26 cellular contexts compared by ENCODE assay signal in the genomic region with DNA sequence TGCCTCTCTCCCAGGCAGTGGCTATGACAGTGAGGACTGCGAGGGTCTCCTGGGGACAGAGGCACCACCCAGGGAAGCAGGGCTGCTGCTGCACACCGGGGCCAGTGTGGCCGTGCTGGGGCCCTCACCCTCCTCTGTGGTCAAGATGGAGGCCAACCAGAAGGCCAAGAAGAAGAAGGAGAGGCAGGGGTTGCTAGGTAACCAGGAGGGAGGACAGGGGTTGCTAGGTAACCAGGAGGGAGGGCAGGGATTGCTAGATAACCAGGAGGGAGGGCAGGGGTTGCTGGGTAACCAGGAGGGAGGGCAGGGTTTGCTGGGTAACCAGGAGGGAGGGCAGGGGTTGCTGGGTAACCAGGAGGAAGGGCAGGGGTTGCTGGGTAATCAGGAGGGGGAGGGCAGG. TPM values are rescaled to one million over a fixed set of nuclear protein-coding genes. Genes with fewer than 3 reads are reported as not detected.
A peak's percentile ranks its signal among the peaks of the same experiment; 100 is the strongest.
DNase-seq lines count a peak whose midpoint lies in the region; ATAC-seq and TF ChIP-seq lines count a peak whose summit lies in the region.
"Had no signal": no experiment of that assay in that cellular context is flagged by ENCODE, and none has a peak within 500 bp of the region (broad histone marks: within the 10 kb centered on the region; RNA-seq: fewer than 3 reads in every experiment).

No MANE protein-coding gene starts in this region.

- H3K27ac ChIP-seq in endodermal cell (ENCODE audit: low read depth, low read length) (peak overlapping the region; percentile 72), substantia nigra (ENCODE audit: low read depth, low read length, poor library complexity, severe bottlenecking) (peak overlapping the region; percentile 30)
- H3K27ac ChIP-seq in effector memory CD4-positive, alpha-beta T cell (ENCODE audit: insufficient read depth, low read length, poor library complexity, severe bottlenecking) = no peak overlapping the region
- H3K27ac ChIP-seq: A549, colonic mucosa, gastrocnemius medialis, left ventricle myocardium inferior, psoas muscle, transverse colon had no signal

- H3K9me3 Mint-ChIP-seq in activated CD8-positive, alpha-beta T cell treated with anti-CD3 and anti-CD28 coated beads, Interleukin-2, amount 10 ng/mL, durations not matched to agents 7 days and 5 days (ENCODE audit: insufficient read depth) = no peaks in the 10 kb centered on the region
- no peaks in the 10 kb centered on the region for H3K9me3 Mint-ChIP-seq in activated CD8-positive, alpha-beta T cell treated with anti-CD3 and anti-CD28 coated beads for 36 hours
- H3K9me3 Mint-ChIP-seq in endodermal cell = no peaks in the 10 kb centered on the region
- H3K9me3 Mint-ChIP-seq in activated T-helper 2 cell treated with anti-CD3 and anti-CD28 coated beads, Interferon-gamma antibody, Interleukin-2, Interleukin-4, amounts not matched to agents 10 μg/mL and 5 μg/mL and 100 μg/mL, durations not matched to agents 14 hours and 24 hours and 36 hours = no peaks in the 10 kb centered on the region
- H3K9me3 Mint-ChIP-seq: activated CD4-positive, alpha-beta memory T cell treated with anti-CD3 and anti-CD28 coated beads, Interleukin-2, amount 10 ng/mL, durations not matched to agents 7 days and 5 days; stimulated activated naive CD8-positive, alpha-beta T cell treated with anti-CD3 and anti-CD28 coated beads, Interleukin-15, Interleukin-2, amounts not matched to agents 100 ng/mL and 50 ng/mL, for 24 hours; T-cell had no signal

- peaks cover 24% of the 10 kb centered on the region for H3K4me1 Mint-ChIP-seq in activated CD8-positive, alpha-beta T cell treated with anti-CD3 and anti-CD28 coated beads, Interleukin-2, amount 10 ng/mL, durations not matched to agents 7 days and 5 days (ENCODE audit: low read depth)
- peaks cover 11% of the 10 kb centered on the region for H3K4me1 Mint-ChIP-seq in activated CD8-positive, alpha-beta T cell treated with anti-CD3 and anti-CD28 coated beads for 36 hours (ENCODE audit: low read depth)
- no peaks in the 10 kb centered on the region for H3K4me1 Mint-ChIP-seq in endodermal cell
- peaks cover 6% of the 10 kb centered on the region for H3K4me1 Mint-ChIP-seq in activated T-helper 2 cell treated with anti-CD3 and anti-CD28 coated beads, Interferon-gamma antibody, Interleukin-2, Interleukin-4, amounts not matched to agents 10 μg/mL and 5 μg/mL and 100 μg/mL, durations not matched to agents 14 hours and 24 hours and 36 hours (ENCODE audit: low read depth)

- H3K27ac Mint-ChIP-seq in activated CD8-positive, alpha-beta T cell treated with anti-CD3 and anti-CD28 coated beads, Interleukin-2, amount 10 ng/mL, durations not matched to agents 7 days and 5 days = peak overlapping the region; percentile 46
- no peak overlapping the region for H3K27ac Mint-ChIP-seq in activated CD8-positive, alpha-beta T cell treated with anti-CD3 and anti-CD28 coated beads for 36 hours
- H3K27ac Mint-ChIP-seq in endodermal cell = no peak overlapping the region
- H3K27ac Mint-ChIP-seq in activated T-helper 2 cell treated with anti-CD3 and anti-CD28 coated beads, Interferon-gamma antibody, Interleukin-2, Interleukin-4, amounts not matched to agents 10 μg/mL and 5 μg/mL and 100 μg/mL, durations not matched to agents 14 hours and 24 hours and 36 hours = no peak overlapping the region
- H3K27ac Mint-ChIP-seq: activated CD4-positive, alpha-beta memory T cell treated with anti-CD3 and anti-CD28 coated beads, Interleukin-2, amount 10 ng/mL, durations not matched to agents 7 days and 5 days; B cell; stimulated activated naive CD8-positive, alpha-beta T cell treated with anti-CD3 and anti-CD28 coated beads, Interleukin-15, Interleukin-2, amounts not matched to agents 100 ng/mL and 50 ng/mL, for 24 hours; T-cell had no signal

- no peak for DNase-seq in activated CD8-positive, alpha-beta T cell treated with anti-CD3 and anti-CD28 coated beads, Interleukin-2, amount 10 ng/mL, durations not matched to agents 7 days and 5 days
- no peak for DNase-seq in activated CD8-positive, alpha-beta T cell treated with anti-CD3 and anti-CD28 coated beads for 36 hours
- DNase-seq in NAMALWA (ENCODE audit: low spot score) (peak; percentile 26), endodermal cell (no peak), substantia nigra (lab: John Stamatoyannopoulos, UW) (no peak), SKM-1 treated with dmso at 0.1 percent for 144 hours (lab: John Stamatoyannopoulos, UW; ENCODE audit: unreplicated experiment) (no peak)
- no peak for DNase-seq in effector memory CD4-positive, alpha-beta T cell
- no peak for DNase-seq in activated T-helper 2 cell treated with anti-CD3 and anti-CD28 coated beads, Interferon-gamma antibody, Interleukin-2, Interleukin-4, amounts not matched to agents 10 μg/mL and 5 μg/mL and 100 μg/mL, durations not matched to agents 14 hours and 24 hours and 36 hours (ENCODE audit: low spot score)
- DNase-seq: activated CD4-positive, alpha-beta memory T cell treated with anti-CD3 and anti-CD28 coated beads, Interleukin-2, amount 10 ng/mL, durations not matched to agents 7 days and 5 days; activated CD4-positive, CD25-positive, alpha-beta regulatory T cell treated with anti-CD3 and anti-CD28 coated beads, Interleukin-2, amount 50 U/mL, for 72 hours; activated T-cell treated with anti-CD3 and anti-CD28 coated beads, Interleukin-2, amount 50 U/mL, for 1 hour; colonic mucosa; gastrocnemius medialis; KG1; left ventricle myocardium inferior; mucosa of descending colon; NCI-H187; NCI-H226; NCI-H748 treated with DMSO at 0.1 percent for 48 hours; psoas muscle; T-cell; transverse colon had no signal

- POLR2A ChIA-PET in activated CD8-positive, alpha-beta T cell treated with anti-CD3 and anti-CD28 coated beads, Interleukin-2, amount 10 ng/mL, durations not matched to agents 7 days and 5 days (lab: Charles Lee) = no interaction called here
- POLR2A ChIA-PET in activated CD8-positive, alpha-beta T cell treated with anti-CD3 and anti-CD28 coated beads for 36 hours (lab: Charles Lee) = interaction anchor here (0.6 to 1.9 kb wide), 3 partner anchors 18 to 95 kb away, joined by 3 to 5 read pairs (median 3); no protein-coding TSS in a partner anchor

- no peaks in the 10 kb centered on the region for H3K27me3 Mint-ChIP-seq in activated CD8-positive, alpha-beta T cell treated with anti-CD3 and anti-CD28 coated beads, Interleukin-2, amount 10 ng/mL, durations not matched to agents 7 days and 5 days (ENCODE audit: low read depth)
- H3K27me3 Mint-ChIP-seq in activated CD8-positive, alpha-beta T cell treated with anti-CD3 and anti-CD28 coated beads for 36 hours = no peaks in the 10 kb centered on the region
- H3K27me3 Mint-ChIP-seq in endodermal cell (ENCODE audit: insufficient read depth) = no peaks in the 10 kb centered on the region
- no peaks in the 10 kb centered on the region for H3K27me3 Mint-ChIP-seq in activated T-helper 2 cell treated with anti-CD3 and anti-CD28 coated beads, Interferon-gamma antibody, Interleukin-2, Interleukin-4, amounts not matched to agents 10 μg/mL and 5 μg/mL and 100 μg/mL, durations not matched to agents 14 hours and 24 hours and 36 hours (ENCODE audit: low read depth)
- H3K27me3 Mint-ChIP-seq: activated CD4-positive, alpha-beta memory T cell treated with anti-CD3 and anti-CD28 coated beads, Interleukin-2, amount 10 ng/mL, durations not matched to agents 7 days and 5 days; stimulated activated naive CD8-positive, alpha-beta T cell treated with anti-CD3 and anti-CD28 coated beads, Interleukin-15, Interleukin-2, amounts not matched to agents 100 ng/mL and 50 ng/mL, for 24 hours; T-cell had no signal

- no peak overlapping the region for H3K4me3 Mint-ChIP-seq in activated CD8-positive, alpha-beta T cell treated with anti-CD3 and anti-CD28 coated beads, Interleukin-2, amount 10 ng/mL, durations not matched to agents 7 days and 5 days
- H3K4me3 Mint-ChIP-seq in activated CD8-positive, alpha-beta T cell treated with anti-CD3 and anti-CD28 coated beads for 36 hours = no peak overlapping the region
- no peak overlapping the region for H3K4me3 Mint-ChIP-seq in endodermal cell
- H3K4me3 Mint-ChIP-seq in activated T-helper 2 cell treated with anti-CD3 and anti-CD28 coated beads, Interferon-gamma antibody, Interleukin-2, Interleukin-4, amounts not matched to agents 10 μg/mL and 5 μg/mL and 100 μg/mL, durations not matched to agents 14 hours and 24 hours and 36 hours (ENCODE audit: low read depth) = no peak overlapping the region
- H3K4me3 Mint-ChIP-seq: activated CD4-positive, alpha-beta memory T cell treated with anti-CD3 and anti-CD28 coated beads, Interleukin-2, amount 10 ng/mL, durations not matched to agents 7 days and 5 days; B cell; stimulated activated naive CD8-positive, alpha-beta T cell treated with anti-CD3 and anti-CD28 coated beads, Interleukin-15, Interleukin-2, amounts not matched to agents 100 ng/mL and 50 ng/mL, for 24 hours; T-cell had no signal

- CTCF ChIA-PET in activated CD8-positive, alpha-beta T cell treated with anti-CD3 and anti-CD28 coated beads, Interleukin-2, amount 10 ng/mL, durations not matched to agents 7 days and 5 days (lab: Charles Lee) = no interaction called here
- CTCF ChIA-PET in activated CD8-positive, alpha-beta T cell treated with anti-CD3 and anti-CD28 coated beads for 36 hours (lab: Charles Lee) = no interaction called here

- no peaks in the 10 kb centered on the region for H3K9me3 ChIP-seq in endodermal cell (ENCODE audit: control insufficient read depth, low read length)
- no peaks in the 10 kb centered on the region for H3K9me3 ChIP-seq in effector memory CD4-positive, alpha-beta T cell (ENCODE audit: control insufficient read depth, low read length)
- H3K9me3 ChIP-seq: A549, adrenal gland, colonic mucosa, gastrocnemius medialis, left ventricle myocardium inferior, mucosa of descending colon, psoas muscle, transverse colon had no signal

- WGBS in endodermal cell (ENCODE audit: insufficient coverage in 1 of 2, insufficient read length in 1 of 2), 2 experiments = 95 to 100% methylated on average over 3 of the region's 3 CpGs

- TF ChIP-seq CTCF in activated CD8-positive, alpha-beta T cell treated with anti-CD3 and anti-CD28 coated beads for 36 hours (IDR thresholded peaks at IDR 0.05) = no peak
- no peak for TF ChIP-seq CTCF in endodermal cell (conservative IDR thresholded peaks at IDR 0.05)

- no peak overlapping the region for H3K9ac ChIP-seq in endodermal cell (ENCODE audit: extremely low read depth, low read length, poor library complexity, severe bottlenecking)

- intact Hi-C loops in activated CD8-positive, alpha-beta T cell treated with anti-CD3 and anti-CD28 coated beads for 36 hours (cut with micrococcal nuclease) = no loop called here
- intact Hi-C loops in activated T-helper 2 cell treated with anti-CD3 and anti-CD28 coated beads, Interferon-gamma antibody, Interleukin-2, Interleukin-4, amounts not matched to agents 10 μg/mL and 5 μg/mL and 100 μg/mL, durations not matched to agents 14 hours and 24 hours and 36 hours (cut with micrococcal nuclease) = no loop called here

- no peaks in the 10 kb centered on the region for H3K36me3 Mint-ChIP-seq in activated CD8-positive, alpha-beta T cell treated with anti-CD3 and anti-CD28 coated beads, Interleukin-2, amount 10 ng/mL, durations not matched to agents 7 days and 5 days (ENCODE audit: low read depth)
- H3K36me3 Mint-ChIP-seq in activated CD8-positive, alpha-beta T cell treated with anti-CD3 and anti-CD28 coated beads for 36 hours (ENCODE audit: low read depth) = no peaks in the 10 kb centered on the region
- H3K36me3 Mint-ChIP-seq in endodermal cell (ENCODE audit: low read depth) = peaks cover 17% of the 10 kb centered on the region
- H3K36me3 Mint-ChIP-seq in activated T-helper 2 cell treated with anti-CD3 and anti-CD28 coated beads, Interferon-gamma antibody, Interleukin-2, Interleukin-4, amounts not matched to agents 10 μg/mL and 5 μg/mL and 100 μg/mL, durations not matched to agents 14 hours and 24 hours and 36 hours (ENCODE audit: low read depth) = no peaks in the 10 kb centered on the region
- H3K36me3 Mint-ChIP-seq: T-cell had no signal

- no peaks in the 10 kb centered on the region for H3K27me3 ChIP-seq in endodermal cell (ENCODE audit: control insufficient read depth, insufficient read depth, low read length, poor library complexity, severe bottlenecking)
- no peaks in the 10 kb centered on the region for H3K27me3 ChIP-seq in effector memory CD4-positive, alpha-beta T cell (replicated peaks; ENCODE audit: control insufficient read depth, insufficient read depth, low read length, poor library complexity, severe bottlenecking)
- H3K27me3 ChIP-seq: adrenal gland, colonic mucosa, gastrocnemius medialis, transverse colon had no signal

- ATAC-seq in activated CD8-positive, alpha-beta T cell treated with anti-CD3 and anti-CD28 coated beads, Interleukin-2, amount 10 ng/mL, durations not matched to agents 7 days and 5 days = no peak
- ATAC-seq in activated CD8-positive, alpha-beta T cell treated with anti-CD3 and anti-CD28 coated beads for 36 hours = no peak
- ATAC-seq: gastrocnemius medialis, mucosa of descending colon, psoas muscle, T-cell had no signal

- peaks cover 5% of the 10 kb centered on the region for H3K4me1 ChIP-seq in endodermal cell (ENCODE audit: control insufficient read depth, insufficient read depth, low read length)
- H3K4me1 ChIP-seq in effector memory CD4-positive, alpha-beta T cell (ENCODE audit: control insufficient read depth, insufficient read depth, low read length, poor library complexity, severe bottlenecking) = peaks cover 13% of the 10 kb centered on the region
- H3K4me1 ChIP-seq: A549, colonic mucosa, gastrocnemius medialis, psoas muscle, transverse colon had no signal

- H3K36me3 ChIP-seq in endodermal cell (ENCODE audit: control insufficient read depth, insufficient read depth, low read length) = no peaks in the 10 kb centered on the region
- no peaks in the 10 kb centered on the region for H3K36me3 ChIP-seq in effector memory CD4-positive, alpha-beta T cell (ENCODE audit: control insufficient read depth, insufficient read depth, low read length)
- H3K36me3 ChIP-seq: colonic mucosa, transverse colon had no signal

- no peak overlapping the region for H3K4me3 ChIP-seq in endodermal cell (ENCODE audit: low read length)
- H3K4me3 ChIP-seq in effector memory CD4-positive, alpha-beta T cell (ENCODE audit: insufficient read depth, low read depth, low read length, poor library complexity, severe bottlenecking) = no peak overlapping the region
- H3K4me3 ChIP-seq: A549, adrenal gland, colonic mucosa, gastrocnemius medialis, left ventricle myocardium inferior, mucosa of descending colon, psoas muscle, transverse colon had no signal

RNA-seq across cellular contexts. Expression of gene ACTG1, which starts 55.2 kb away (rescaled TPM):
- total RNA-seq in activated CD8-positive, alpha-beta T cell treated with anti-CD3 and anti-CD28 coated beads, Interleukin-2, amount 10 ng/mL, durations not matched to agents 7 days and 5 days = 1,000 to 10,000 TPM; 5,147 to 5,318 TPM
- total RNA-seq in activated CD8-positive, alpha-beta T cell treated with anti-CD3 and anti-CD28 coated beads for 36 hours = 1,000 to 10,000 TPM; 4,606 to 4,756 TPM
- 1,000 to 10,000 TPM; 4,461 to 5,616 TPM for total RNA-seq in endodermal cell
- 4,463 TPM for polyA plus RNA-seq in endodermal cell (2013, experiment 1 of 2)
- 3,951 TPM for polyA plus RNA-seq in endodermal cell (2013, experiment 2 of 2)
- total RNA-seq in activated T-helper 2 cell treated with anti-CD3 and anti-CD28 coated beads, Interferon-gamma antibody, Interleukin-2, Interleukin-4, amounts not matched to agents 10 μg/mL and 5 μg/mL and 100 μg/mL, durations not matched to agents 14 hours and 24 hours and 36 hours = 4,152 and 4,174 TPM in 2 replicates
